In genomic region chr12:124506145-124506831, GRCh38 we compare ENCODE assay signal across 8 cellular contexts.
DNase-seq lines count a peak whose midpoint lies in the region; FAIRE-seq and TF ChIP-seq lines count a peak whose summit lies in the region.

No MANE protein-coding gene starts in this region.

- no peaks in the 10 kb centered on the region for H3K9me3 Mint-ChIP-seq in CD8-positive, alpha-beta memory T cell
- H3K9me3 Mint-ChIP-seq in activated T-helper 1 cell treated with anti-CD3 and anti-CD28 coated beads, Interleukin-12 subunit alpha, Interleukin-12 subunit beta, Interleukin-2, Interleukin-4 antibody, amounts not matched to agents 30 ng/mL and 10 ng/mL and 1 ng/mL, durations not matched to agents 14 hours and 24 hours and 36 hours, result no peaks in the 10 kb centered on the region

- peak overlapping the region; percentile 3 for H3K27ac ChIP-seq in CD8-positive, alpha-beta memory T cell (ENCODE audit: low read depth, low read length)
- H3K27ac ChIP-seq in kidney (ENCODE audit: low read depth in 2 of 2, low read length in 2 of 2), result peak overlapping the region; percentile 83 to 86
- H3K27ac ChIP-seq in substantia nigra (ENCODE audit: low read depth, low read length, poor library complexity, severe bottlenecking), result peak overlapping the region; percentile 52

- CTCF ChIA-PET in CD8-positive, alpha-beta memory T cell (lab: Charles Lee), result no interaction called here

- H3K9ac ChIP-seq in kidney (ENCODE audit: low read length in 2 of 2), result peak overlapping the region in 1 of 2 donors; percentile 44

- no peak overlapping the region for H3K27ac Mint-ChIP-seq in CD8-positive, alpha-beta memory T cell
- no peak overlapping the region for H3K27ac Mint-ChIP-seq in activated T-helper 1 cell treated with anti-CD3 and anti-CD28 coated beads, Interleukin-12 subunit alpha, Interleukin-12 subunit beta, Interleukin-2, Interleukin-4 antibody, amounts not matched to agents 30 ng/mL and 10 ng/mL and 1 ng/mL, durations not matched to agents 14 hours and 24 hours and 36 hours

- no peak for FAIRE-seq in kidney (lab: Jason Lieb, UNC)

- H3K4me1 ChIP-seq in CD8-positive, alpha-beta memory T cell (ENCODE audit: insufficient read depth, low read length), result no peaks in the 10 kb centered on the region
- peaks cover 35 to 69% of the 10 kb centered on the region in 2 donors for H3K4me1 ChIP-seq in kidney (ENCODE audit: control insufficient read depth in 1 of 2, insufficient read depth in 1 of 2, low read depth in 1 of 2, low read length in 2 of 2)

- no peaks in the 10 kb centered on the region for H3K27me3 Mint-ChIP-seq in CD8-positive, alpha-beta memory T cell
- no peaks in the 10 kb centered on the region for H3K27me3 Mint-ChIP-seq in activated T-helper 1 cell treated with anti-CD3 and anti-CD28 coated beads, Interleukin-12 subunit alpha, Interleukin-12 subunit beta, Interleukin-2, Interleukin-4 antibody, amounts not matched to agents 30 ng/mL and 10 ng/mL and 1 ng/mL, durations not matched to agents 14 hours and 24 hours and 36 hours (ENCODE audit: insufficient read depth)

- POLR2A ChIA-PET in CD8-positive, alpha-beta memory T cell (lab: Charles Lee), result no interaction called here

- peaks cover 24 to 52% (median 31%) of the 10 kb centered on the region in 3 donors for H3K4me1 Mint-ChIP-seq in CD8-positive, alpha-beta memory T cell
- peaks cover 4% of the 10 kb centered on the region for H3K4me1 Mint-ChIP-seq in activated T-helper 1 cell treated with anti-CD3 and anti-CD28 coated beads, Interleukin-12 subunit alpha, Interleukin-12 subunit beta, Interleukin-2, Interleukin-4 antibody, amounts not matched to agents 30 ng/mL and 10 ng/mL and 1 ng/mL, durations not matched to agents 14 hours and 24 hours and 36 hours (ENCODE audit: low read depth)

- no peaks in the 10 kb centered on the region for H3K27me3 ChIP-seq in CD8-positive, alpha-beta memory T cell (ENCODE audit: insufficient read depth, low read length, poor library complexity, severe bottlenecking)

- no peak overlapping the region for H3K4me3 Mint-ChIP-seq in CD8-positive, alpha-beta memory T cell
- no peak overlapping the region for H3K4me3 Mint-ChIP-seq in activated T-helper 1 cell treated with anti-CD3 and anti-CD28 coated beads, Interleukin-12 subunit alpha, Interleukin-12 subunit beta, Interleukin-2, Interleukin-4 antibody, amounts not matched to agents 30 ng/mL and 10 ng/mL and 1 ng/mL, durations not matched to agents 14 hours and 24 hours and 36 hours

- H3K4me3 ChIP-seq in CD8-positive, alpha-beta memory T cell (ENCODE audit: low read length), result no peak overlapping the region
- H3K4me3 ChIP-seq in kidney (ENCODE audit: low read length in 2 of 2), result no peak overlapping the region

- no peaks in the 10 kb centered on the region for H3K9me3 ChIP-seq in CD8-positive, alpha-beta memory T cell (ENCODE audit: low read length)
- H3K9me3 ChIP-seq in kidney (ENCODE audit: control insufficient read depth in 1 of 2, low read length in 2 of 2), result no peaks in the 10 kb centered on the region

- no peaks in the 10 kb centered on the region for H3K36me3 ChIP-seq in CD8-positive, alpha-beta memory T cell (ENCODE audit: insufficient read depth, low read length)
- H3K36me3 ChIP-seq in kidney (ENCODE audit: control insufficient read depth in 1 of 2, insufficient read depth in 2 of 2, low read length in 2 of 2), result no peaks in the 10 kb centered on the region

- intact Hi-C loops in kidney (cut with DNase I), result no loop called here
- intact Hi-C loops in activated T-helper 1 cell treated with anti-CD3 and anti-CD28 coated beads, Interleukin-12 subunit alpha, Interleukin-12 subunit beta, Interleukin-2, Interleukin-4 antibody, amounts not matched to agents 30 ng/mL and 10 ng/mL and 1 ng/mL, durations not matched to agents 14 hours and 24 hours and 36 hours (cut with micrococcal nuclease), result no loop called here

- TF ChIP-seq CTCF in kidney (IDR thresholded peaks at IDR 0.05; ENCODE audit: borderline replicate concordance, extremely low read depth, insufficient read depth), result no peak

- H3K36me3 Mint-ChIP-seq in CD8-positive, alpha-beta memory T cell, result peaks cover 0 to 4% (median 3%) of the 10 kb centered on the region in 3 donors
- peaks cover 1% of the 10 kb centered on the region for H3K36me3 Mint-ChIP-seq in activated T-helper 1 cell treated with anti-CD3 and anti-CD28 coated beads, Interleukin-12 subunit alpha, Interleukin-12 subunit beta, Interleukin-2, Interleukin-4 antibody, amounts not matched to agents 30 ng/mL and 10 ng/mL and 1 ng/mL, durations not matched to agents 14 hours and 24 hours and 36 hours (ENCODE audit: low read depth)

- no peak for DNase-seq in CD8-positive, alpha-beta memory T cell
- peak; percentile 31 for DNase-seq in NCI-H2081 treated with DMSO at 0.1 percent for 48 hours (lab: John Stamatoyannopoulos, UW)
- peak; percentile 76 for DNase-seq in astrocyte of the hippocampus (ENCODE audit: low read depth, low spot score)
- DNase-seq in kidney, result peak; percentile 94
- peak in 12 of 49 donors; percentile 16 to 74 (median 44) for DNase-seq in substantia nigra (lab: John Stamatoyannopoulos, UW)
- DNase-seq in middle frontal gyrus (ENCODE audit: extremely low spot score, low spot score), result no peak
- DNase-seq in stimulated activated CD4-positive, alpha-beta T cell treated with anti-CD3 and anti-CD28 coated beads, Interleukin-4, amount 100 ng/mL, for 4 hours, result no peak
- no peak for DNase-seq in activated T-helper 1 cell treated with anti-CD3 and anti-CD28 coated beads, Interleukin-12 subunit alpha, Interleukin-12 subunit beta, Interleukin-2, Interleukin-4 antibody, amounts not matched to agents 30 ng/mL and 10 ng/mL and 1 ng/mL, durations not matched to agents 14 hours and 24 hours and 36 hours (ENCODE audit: low spot score)

Comparison
In these comparisons a context has a peak if more than half of its experiments do, and no peak if none do; other contexts are left out.
1. DNase-seq: peak in NCI-H2081 treated with DMSO at 0.1 percent for 48 hours (single experiment), astrocyte of the hippocampus (single experiment) and kidney (single experiment); none in CD8-positive, alpha-beta memory T cell (0 of 5), middle frontal gyrus (single experiment), stimulated activated CD4-positive, alpha-beta T cell treated with anti-CD3 and anti-CD28 coated beads, Interleukin-4, amount 100 ng/mL, for 4 hours (0 of 2) and activated T-helper 1 cell treated with anti-CD3 and anti-CD28 coated beads, Interleukin-12 subunit alpha, Interleukin-12 subunit beta, Interleukin-2, Interleukin-4 antibody, amounts not matched to agents 30 ng/mL and 10 ng/mL and 1 ng/mL, durations not matched to agents 14 hours and 24 hours and 36 hours (single experiment).
2. H3K27ac ChIP-seq: peak in every context shown above with its lines; median percentile 84 in kidney; 52 in substantia nigra; 3 in CD8-positive, alpha-beta memory T cell.